ENCODE assay signal across 31 cellular contexts in the genomic region with DNA sequence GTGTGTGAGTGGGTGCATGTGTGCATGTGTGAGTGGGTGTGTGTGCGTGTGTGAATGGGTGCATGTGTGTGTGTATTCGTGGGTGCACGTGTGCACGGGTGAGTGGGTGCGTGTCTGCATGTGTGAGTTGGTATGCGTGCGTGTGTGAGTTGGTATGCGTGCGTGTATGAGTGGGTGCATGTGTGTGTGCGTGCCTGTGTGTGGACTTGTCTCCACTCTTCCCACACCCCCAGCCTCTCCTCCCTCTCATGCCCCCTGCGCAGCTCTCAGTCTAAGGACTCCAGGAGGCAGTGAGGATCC. TPM values are rescaled to one million over a fixed set of nuclear protein-coding genes. Genes with fewer than 3 reads are reported as not detected.
"Had no signal": no experiment of that assay in that cellular context is flagged by ENCODE, and none has a peak within 500 bp of the region (broad histone marks: within the 10 kb centered on the region; RNA-seq: fewer than 3 reads in every experiment).

No MANE protein-coding gene starts in this region.

- H3K36me3 ChIP-seq: ascending aorta, Peyer's patch had no signal

- H3K4me1 Mint-ChIP-seq: activated naive CD4-positive, alpha-beta T cell treated with anti-CD3 and anti-CD28 coated beads, Interleukin-2, amount 50 U/mL, for 24 hours had no signal

- H3K27me3 Mint-ChIP-seq: activated CD8-positive, alpha-beta T cell treated with anti-CD3 and anti-CD28 coated beads for 36 hours; activated naive CD4-positive, alpha-beta T cell treated with anti-CD3 and anti-CD28 coated beads, Interleukin-2, amount 50 U/mL, for 24 hours; activated T-cell treated with anti-CD3 and anti-CD28 coated beads, Interleukin-2, amount 50 U/mL, for 24 hours had no signal

- H3K4me1 ChIP-seq: ascending aorta, Peyer's patch had no signal

- H3K9me3 ChIP-seq: ascending aorta, body of pancreas, Peyer's patch had no signal

- H3K27me3 ChIP-seq: ascending aorta, body of pancreas, Peyer's patch had no signal

- DNase-seq: activated CD4-positive, alpha-beta T cell treated with anti-CD3 and anti-CD28 coated beads for 1 hour; activated CD4-positive, alpha-beta T cell treated with anti-CD3 and anti-CD28 coated beads for 48 hours; activated CD4-positive, CD25-positive, alpha-beta regulatory T cell; activated CD8-positive, alpha-beta T cell treated with anti-CD3 and anti-CD28 coated beads for 36 hours; activated gamma-delta T cell; activated naive CD4-positive, alpha-beta T cell treated with Interleukin-2 at 50 U/mL for 16 hours; activated naive CD8-positive, alpha-beta T cell treated with anti-CD3 and anti-CD28 coated beads, Interleukin-2, amount 10 ng/mL, durations not matched to agents 7 days and 5 days; activated T-cell treated with anti-CD3 and anti-CD28 coated beads, Interleukin-2, amount 50 U/mL, for 24 hours; central memory CD4-positive, alpha-beta T cell; Karpas-422; NCI-H1105; NCI-H1436 treated with DMSO at 0.1 percent for 48 hours; NCI-H1694 treated with DMSO at 0.1 percent for 48 hours; NCI-H2029; NCI-H510A; NCI-H526; NCI-H748 treated with DMSO at 0.1 percent for 48 hours; NK-92 treated with Interleukin-12 subunit alpha and Interleukin-12 subunit beta, amount 100 ng/mL, for 24 hours; PC-3; Peyer's patch; RPMI8226; SIG-M5; SW 1271; T-helper 1 cell; T-helper 2 cell; T-helper 9 cell had no signal

- H3K27ac Mint-ChIP-seq: activated CD8-positive, alpha-beta T cell treated with anti-CD3 and anti-CD28 coated beads for 36 hours; activated naive CD4-positive, alpha-beta T cell treated with anti-CD3 and anti-CD28 coated beads, Interleukin-2, amount 50 U/mL, for 24 hours; activated T-cell treated with anti-CD3 and anti-CD28 coated beads, Interleukin-2, amount 50 U/mL, for 24 hours; activated T-helper 2 cell treated with anti-CD3 and anti-CD28 coated beads, Interferon-gamma antibody, Interleukin-2, Interleukin-4, amounts not matched to agents 10 μg/mL and 5 μg/mL and 100 μg/mL, durations not matched to agents 14 hours and 24 hours and 36 hours had no signal

- H3K4me3 Mint-ChIP-seq: activated CD8-positive, alpha-beta T cell treated with anti-CD3 and anti-CD28 coated beads for 36 hours; activated naive CD4-positive, alpha-beta T cell treated with anti-CD3 and anti-CD28 coated beads, Interleukin-2, amount 50 U/mL, for 24 hours; activated naive CD8-positive, alpha-beta T cell treated with anti-CD3 and anti-CD28 coated beads, Interleukin-2, amount 10 ng/mL, durations not matched to agents 7 days and 5 days; activated T-cell treated with anti-CD3 and anti-CD28 coated beads, Interleukin-2, amount 50 U/mL, for 24 hours had no signal

- H3K9me3 Mint-ChIP-seq: activated CD8-positive, alpha-beta T cell treated with anti-CD3 and anti-CD28 coated beads for 36 hours; activated naive CD4-positive, alpha-beta T cell treated with anti-CD3 and anti-CD28 coated beads, Interleukin-2, amount 50 U/mL, for 24 hours; activated naive CD8-positive, alpha-beta T cell treated with anti-CD3 and anti-CD28 coated beads, Interleukin-2, amount 10 ng/mL, durations not matched to agents 7 days and 5 days; activated T-cell treated with anti-CD3 and anti-CD28 coated beads, Interleukin-2, amount 50 U/mL, for 24 hours; activated T-helper 2 cell treated with anti-CD3 and anti-CD28 coated beads, Interferon-gamma antibody, Interleukin-2, Interleukin-4, amounts not matched to agents 10 μg/mL and 5 μg/mL and 100 μg/mL, durations not matched to agents 14 hours and 24 hours and 36 hours had no signal

- H3K27ac ChIP-seq: ascending aorta, Peyer's patch had no signal

- H3K36me3 Mint-ChIP-seq: activated naive CD4-positive, alpha-beta T cell treated with anti-CD3 and anti-CD28 coated beads, Interleukin-2, amount 50 U/mL, for 24 hours; activated naive CD8-positive, alpha-beta T cell treated with anti-CD3 and anti-CD28 coated beads, Interleukin-2, amount 10 ng/mL, durations not matched to agents 7 days and 5 days had no signal

- H3K4me3 ChIP-seq: ascending aorta, body of pancreas, Peyer's patch had no signal

RNA-seq across cellular contexts. Expression of a gene that starts 5.1 kb away (rescaled TPM):
- total RNA-seq: ascending aorta, MCF 10A, PC-3 had no signal
